Comparison of ENCODE assay signal across 10 cellular contexts in genomic region chr11:128516886-128517285, GRCh38.
DNase-seq lines count a peak whose midpoint lies in the region; ATAC-seq and TF ChIP-seq lines count a peak whose summit lies in the region.
"Had no signal": no experiment of that assay in that cellular context is flagged by ENCODE, and none has a peak within 500 bp of the region (broad histone marks: within the 10 kb centered on the region; RNA-seq: fewer than 3 reads in every experiment).

No MANE protein-coding gene starts in this region.

- no peaks in the 10 kb centered on the region for H3K9me3 Mint-ChIP-seq in activated CD4-positive, alpha-beta T cell treated with anti-CD3 and anti-CD28 coated beads for 36 hours (ENCODE audit: low read depth)
- H3K9me3 Mint-ChIP-seq: nephron progenitor cell had no signal

- no peak for ATAC-seq in activated CD4-positive, alpha-beta T cell treated with anti-CD3 and anti-CD28 coated beads for 36 hours
- ATAC-seq in T-helper 17 cell: no peak
- ATAC-seq in gastroesophageal sphincter: no peak
- no peak for ATAC-seq in GM21737 (IDR thresholded peaks at IDR 0.05; ENCODE audit: unreplicated experiment)
- no peak for ATAC-seq in GM19351 (IDR thresholded peaks at IDR 0.05; ENCODE audit: unreplicated experiment)
- ATAC-seq: esophagus mucosa had no signal

- H3K4me1 Mint-ChIP-seq in activated CD4-positive, alpha-beta T cell treated with anti-CD3 and anti-CD28 coated beads for 36 hours: peaks cover 51% of the 10 kb centered on the region
- H3K4me1 Mint-ChIP-seq in T-helper 17 cell: peaks cover 67% of the 10 kb centered on the region

- TF ChIP-seq CTCF in gastroesophageal sphincter (IDR thresholded peaks at IDR 0.05) (no peak), stomach (IDR thresholded peaks at IDR 0.05) (no peak)

- DNase-seq in activated CD4-positive, alpha-beta T cell treated with anti-CD3 and anti-CD28 coated beads for 36 hours: no peak
- DNase-seq in activated CD4-positive, alpha-beta T cell treated with anti-CD3 and anti-CD28 coated beads for 48 hours: no peak
- DNase-seq in T-helper 17 cell: no peak
- DNase-seq in stomach: no peak
- DNase-seq in NCI-H69 (lab: John Stamatoyannopoulos, UW): no peak
- DNase-seq: nephron progenitor cell had no signal

- peaks cover 96% of the 10 kb centered on the region for H3K36me3 Mint-ChIP-seq in activated CD4-positive, alpha-beta T cell treated with anti-CD3 and anti-CD28 coated beads for 36 hours (ENCODE audit: low read depth)
- H3K36me3 Mint-ChIP-seq in T-helper 17 cell (ENCODE audit: low read depth): peaks cover 48% of the 10 kb centered on the region

- H3K27ac ChIP-seq in gastroesophageal sphincter (peak overlapping the region in 3 of 4 donors; percentile 18 to 95 (median 25)), stomach (peak overlapping the region in 4 of 5 donors; percentile 92 to 96 (median 94))

- intact Hi-C loops in activated CD4-positive, alpha-beta T cell treated with anti-CD3 and anti-CD28 coated beads for 36 hours (cut with DNase I, micrococcal nuclease): loop anchor here in 1 of 2 experiments (5.0 kb wide), 2 partner anchors 95 to 290 kb away; no protein-coding TSS in a partner anchor
- intact Hi-C loops in stomach (cut with DNase I; ENCODE audit: low total_unique reads): no loop called here

- TF ChIP-seq EP300 in gastroesophageal sphincter (IDR thresholded peaks at IDR 0.05) (no peak), stomach (IDR thresholded peaks at IDR 0.05) (no peak)

- H3K4me1 ChIP-seq in gastroesophageal sphincter (peaks cover 0 to 96% (median 17%) of the 10 kb centered on the region in 3 donors), stomach (peaks cover 36 to 92% (median 68%) of the 10 kb centered on the region in 4 donors)

- TF ChIP-seq POLR2A in gastroesophageal sphincter (IDR thresholded peaks at IDR 0.05) (no peak), stomach (IDR thresholded peaks at IDR 0.05) (no peak)

- H3K4me3 ChIP-seq in gastroesophageal sphincter (peak overlapping the region in 1 of 2 donors; percentile 76), stomach (peak overlapping the region; percentile 10 to 84 (median 68))

- H3K36me3 ChIP-seq in gastroesophageal sphincter (peaks cover 0 to 9% of the 10 kb centered on the region in 2 donors), stomach (peaks cover 0 to 10% (median 5%) of the 10 kb centered on the region in 4 donors)

- H3K9me3 ChIP-seq in T-helper 17 cell (ENCODE audit: control insufficient read depth, low read length, poor library complexity, severe bottlenecking) (no peaks in the 10 kb centered on the region), gastroesophageal sphincter (no peaks in the 10 kb centered on the region), stomach (no peaks in the 10 kb centered on the region)

- no peaks in the 10 kb centered on the region for H3K27me3 Mint-ChIP-seq in activated CD4-positive, alpha-beta T cell treated with anti-CD3 and anti-CD28 coated beads for 36 hours
- H3K27me3 Mint-ChIP-seq in T-helper 17 cell: no peaks in the 10 kb centered on the region

- H3K4me3 Mint-ChIP-seq in activated CD4-positive, alpha-beta T cell treated with anti-CD3 and anti-CD28 coated beads for 36 hours: peak overlapping the region; percentile 96
- peak overlapping the region; percentile 97 for H3K4me3 Mint-ChIP-seq in T-helper 17 cell
- H3K4me3 Mint-ChIP-seq: nephron progenitor cell had no signal

- no peaks in the 10 kb centered on the region for H3K27me3 ChIP-seq in gastroesophageal sphincter
- no peaks in the 10 kb centered on the region for H3K27me3 ChIP-seq in stomach

- peak overlapping the region; percentile 98 for H3K27ac Mint-ChIP-seq in activated CD4-positive, alpha-beta T cell treated with anti-CD3 and anti-CD28 coated beads for 36 hours
- peak overlapping the region; percentile 100 for H3K27ac Mint-ChIP-seq in T-helper 17 cell
- H3K27ac Mint-ChIP-seq: nephron progenitor cell had no signal

- CTCF ChIA-PET in activated CD4-positive, alpha-beta T cell treated with anti-CD3 and anti-CD28 coated beads for 36 hours (lab: Charles Lee): interaction anchor here (0.7 to 5.3 kb wide), 13 partner anchors 8 to 314 kb away, joined by 3 to 63 read pairs (median 4); no protein-coding TSS in a partner anchor

- WGBS in gastroesophageal sphincter (ENCODE audit: low coverage in 1 of 2), 2 donors: 45 to 71% methylated on average over 2 to 4 of the region's 4 CpGs
- 56 to 72% (median 62%) methylated on average over 4 of the region's 4 CpGs for WGBS in stomach, 5 donors

- POLR2A ChIA-PET in activated CD4-positive, alpha-beta T cell treated with anti-CD3 and anti-CD28 coated beads for 36 hours (lab: Charles Lee): interaction anchor here (0.5 to 5.3 kb wide), 4 partner anchors 11 to 229 kb away, joined by 3 to 29 read pairs (median 7); no protein-coding TSS in a partner anchor
